Comparison of ENCODE assay signal across 8 cellular contexts in the genomic region with DNA sequence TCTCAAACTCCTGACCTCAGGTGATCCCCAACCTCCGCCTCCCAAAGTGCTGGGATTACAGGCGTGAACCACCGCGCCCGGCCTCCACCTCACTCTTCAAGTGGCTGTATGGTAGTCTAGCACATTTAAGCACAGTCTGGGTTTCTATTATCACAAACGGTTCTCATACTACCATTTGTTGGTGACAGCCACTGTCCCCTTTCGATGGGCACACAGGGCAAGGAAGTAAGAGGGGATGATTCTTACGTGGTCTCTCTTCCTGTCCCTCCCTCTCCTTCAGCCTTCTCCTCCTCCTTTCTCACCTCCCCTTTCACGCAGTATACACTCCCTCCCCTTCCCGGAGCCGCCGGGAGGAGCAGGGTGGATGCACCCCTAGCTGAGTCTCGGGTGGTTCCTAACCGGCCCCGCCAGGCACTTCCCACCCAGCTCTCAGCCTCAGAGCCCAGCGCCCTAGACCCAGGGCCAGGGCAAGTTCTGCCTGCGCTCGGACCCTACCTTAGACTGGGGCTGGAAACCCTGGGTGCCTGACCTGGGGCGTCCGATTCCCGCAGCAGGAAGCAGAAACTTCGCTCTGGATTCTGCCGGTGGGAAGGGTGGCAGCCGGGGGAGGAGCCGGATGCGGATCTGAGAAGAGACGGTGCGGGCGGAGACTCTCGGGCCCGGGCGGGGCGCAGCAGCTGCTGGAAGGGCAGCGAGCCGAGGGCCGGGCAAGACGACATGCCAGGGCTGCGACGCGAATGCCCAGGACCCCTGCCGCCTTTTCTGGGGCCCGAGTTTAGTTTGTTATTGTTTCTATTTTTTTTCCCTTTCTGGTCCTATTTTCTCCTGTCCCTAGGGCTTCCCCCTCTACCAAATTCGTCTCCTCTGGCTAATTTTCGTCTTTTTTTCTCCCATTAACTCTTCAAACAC. TPM values are rescaled to one million over a fixed set of nuclear protein-coding genes. Genes with fewer than 3 reads are reported as not detected.
DNase-seq lines count a peak whose midpoint lies in the region; ATAC-seq and TF ChIP-seq lines count a peak whose summit lies in the region.

Gene TEP1 (minus strand): TSS at position 626 of the 909 bp plus-strand sequence. CDS start 5,062 bp downstream, outside the sequence.

- H3K27ac Mint-ChIP-seq in natural killer cell = peak within 1 kb of the TSS; percentile 91 to 96
- H3K27ac Mint-ChIP-seq in stimulated activated naive B cell treated with anti-CD40 and anti-IgM and Interleukin-4, amounts not matched to agents 10 μg/mL and 1 μg/mL and 100 μg/mL, for 72 hours = peak within 1 kb of the TSS; percentile 98

- no peaks in the 10 kb centered on the region for H3K36me3 Mint-ChIP-seq in natural killer cell
- peaks cover 10 to 19% of the 10 kb centered on the region in 2 donors for H3K36me3 Mint-ChIP-seq in stimulated activated naive B cell treated with anti-CD40 and anti-IgM and Interleukin-4, amounts not matched to agents 10 μg/mL and 1 μg/mL and 100 μg/mL, for 72 hours

- ATAC-seq in GM21825 (IDR thresholded peaks at IDR 0.05; ENCODE audit: unreplicated experiment) (peak; percentile 68), natural killer cell (peak; percentile 73 to 82 (median 76))
- ATAC-seq in stimulated activated naive B cell treated with anti-CD40 and anti-IgM and Interleukin-4, amounts not matched to agents 10 μg/mL and 1 μg/mL and 100 μg/mL, for 72 hours (replicated peaks) = peak; percentile 86 to 87

- peak; percentile 72 for TF ChIP-seq POLR2A in Raji (IDR thresholded peaks at IDR 0.05; ENCODE audit: insufficient read depth, low read depth, low read length)

- DNase-seq in DMS79 (lab: John Stamatoyannopoulos, UW) = peak; percentile 80
- DNase-seq in LoVo (ENCODE audit: low spot score) = peak; percentile 89
- peak; percentile 64 for DNase-seq in activated T-helper 9 cell treated with anti-CD3 and anti-CD28 coated beads, Interleukin-2, amount 50 U/mL, for 16 hours (ENCODE audit: low read depth)
- peak; percentile 81 for DNase-seq in fibroblast of pulmonary artery (ENCODE audit: low read depth)
- DNase-seq in natural killer cell = peak; percentile 64
- peak; percentile 64 for DNase-seq in stimulated activated naive B cell treated with anti-CD40 and anti-IgM and Interleukin-4, amounts not matched to agents 10 μg/mL and 1 μg/mL and 100 μg/mL, for 72 hours

- H3K4me1 Mint-ChIP-seq in natural killer cell = peaks cover 35 to 54% of the 10 kb centered on the region in 2 donors
- H3K4me1 Mint-ChIP-seq in stimulated activated naive B cell treated with anti-CD40 and anti-IgM and Interleukin-4, amounts not matched to agents 10 μg/mL and 1 μg/mL and 100 μg/mL, for 72 hours = peaks cover 27 to 55% of the 10 kb centered on the region in 2 donors

- H3K4me3 Mint-ChIP-seq in natural killer cell = peak within 1 kb of the TSS; percentile 98
- peak within 1 kb of the TSS; percentile 96 to 97 for H3K4me3 Mint-ChIP-seq in stimulated activated naive B cell treated with anti-CD40 and anti-IgM and Interleukin-4, amounts not matched to agents 10 μg/mL and 1 μg/mL and 100 μg/mL, for 72 hours

- H3K9me3 Mint-ChIP-seq in natural killer cell = no peaks in the 10 kb centered on the region
- H3K9me3 Mint-ChIP-seq in stimulated activated naive B cell treated with anti-CD40 and anti-IgM and Interleukin-4, amounts not matched to agents 10 μg/mL and 1 μg/mL and 100 μg/mL, for 72 hours = no peaks in the 10 kb centered on the region

- H3K4me3 ChIP-seq in fibroblast of pulmonary artery (replicated peaks; ENCODE audit: low read depth, low read length) = peak within 1 kb of the TSS; percentile 93

- H3K27me3 Mint-ChIP-seq in natural killer cell (ENCODE audit: low read depth in 2 of 2) = no peaks in the 10 kb centered on the region
- H3K27me3 Mint-ChIP-seq in stimulated activated naive B cell treated with anti-CD40 and anti-IgM and Interleukin-4, amounts not matched to agents 10 μg/mL and 1 μg/mL and 100 μg/mL, for 72 hours = no peaks in the 10 kb centered on the region

- TF ChIP-seq CTCF in fibroblast of pulmonary artery (IDR thresholded peaks at IDR 0.05; ENCODE audit: low read length, missing control alignments) (no peak), natural killer cell (IDR thresholded peaks at IDR 0.05) (no peak)

- intact Hi-C loops in natural killer cell (cut with micrococcal nuclease) = loop anchor here (1.0 to 5.0 kb wide), 3 partner anchors 42 to 269 kb away; partner anchors contain the start of genes APEX1, OSGEP and RNASE4

RNA-seq across cellular contexts. Expression of gene TEP1, which starts in this region (rescaled TPM):
- total RNA-seq in natural killer cell = 10 to 100 TPM; 76.3 to 83.2 (median 80.8) TPM

Comparison
In these comparisons a context has a peak if more than half of its experiments do, and no peak if none do; other contexts are left out.
1. Peak in every context shown above with its lines: DNase-seq, ATAC-seq and H3K4me3 ChIP-seq.